11 cellular contexts compared by ENCODE assay signal in genomic region chr11:36073411-36074203, GRCh38.
DNase-seq lines count a peak whose midpoint lies in the region; ATAC-seq lines count a peak whose summit lies in the region.
"Had no signal": no experiment of that assay in that cellular context is flagged by ENCODE, and none has a peak within 500 bp of the region (broad histone marks: within the 10 kb centered on the region; RNA-seq: fewer than 3 reads in every experiment).

No MANE protein-coding gene starts in this region.

- DNase-seq in SHP77 (lab: John Stamatoyannopoulos, UW), result peak; percentile 51 to 69
- no peak for DNase-seq in SHP77 treated with DMSO at 0.1 percent for 48 hours (lab: John Stamatoyannopoulos, UW)
- DNase-seq in brain pericyte (ENCODE audit: low read depth, low spot score), result peak; percentile 72
- DNase-seq in islet precursor cell, result peak; percentile 74
- no peak for DNase-seq in glomerular visceral epithelial cell (ENCODE audit: extremely low spot score)
- DNase-seq in central memory CD4-positive, alpha-beta T cell, result no peak
- DNase-seq: activated gamma-delta T cell treated with Interleukin-2 at 50 U/mL for 16 hours, NCI-H774 had no signal

- peaks cover 3 to 43% (median 33%) of the 10 kb centered on the region in 5 donors for H3K4me1 ChIP-seq in subcutaneous abdominal adipose tissue (ENCODE audit: control insufficient read depth in 5 of 5, insufficient read depth in 5 of 5, low read length in 5 of 5)

- no peaks in the 10 kb centered on the region for H3K27me3 ChIP-seq in subcutaneous abdominal adipose tissue (ENCODE audit: control insufficient read depth in 5 of 5, insufficient read depth in 4 of 5, low read length in 5 of 5)

- ATAC-seq in GM19351 (IDR thresholded peaks at IDR 0.05; ENCODE audit: unreplicated experiment), result no peak
- ATAC-seq: natural killer cell treated with Interleukin-12 subunit alpha and Interleukin-12 subunit beta and Interleukin-15 and Interleukin-18, amount 100 ng/mL, for 72 hours had no signal

- H3K27ac ChIP-seq in subcutaneous abdominal adipose tissue (ENCODE audit: low read depth, low read length), result peak overlapping the region; percentile 7

- no peaks in the 10 kb centered on the region for H3K36me3 ChIP-seq in subcutaneous abdominal adipose tissue (ENCODE audit: control insufficient read depth in 5 of 5, insufficient read depth in 5 of 5, low read length in 5 of 5)

- H3K9ac ChIP-seq in subcutaneous abdominal adipose tissue (ENCODE audit: low read length in 5 of 5), result no peak overlapping the region

- no peaks in the 10 kb centered on the region for H3K9me3 ChIP-seq in subcutaneous abdominal adipose tissue (ENCODE audit: control insufficient read depth in 5 of 5, low read length in 5 of 5)

- no peak overlapping the region for H3K4me3 ChIP-seq in subcutaneous abdominal adipose tissue (ENCODE audit: low read depth in 1 of 5, low read length in 5 of 5)

Comparison
In these comparisons a context has a peak if more than half of its experiments do, and no peak if none do; other contexts are left out.
1. DNase-seq: peak in SHP77 (2 of 2), brain pericyte (single experiment) and islet precursor cell (single experiment); none in SHP77 treated with DMSO at 0.1 percent for 48 hours (single experiment), glomerular visceral epithelial cell (single experiment) and central memory CD4-positive, alpha-beta T cell (single experiment).